ENCODE assay signal across 8 cellular contexts in the genomic region with DNA sequence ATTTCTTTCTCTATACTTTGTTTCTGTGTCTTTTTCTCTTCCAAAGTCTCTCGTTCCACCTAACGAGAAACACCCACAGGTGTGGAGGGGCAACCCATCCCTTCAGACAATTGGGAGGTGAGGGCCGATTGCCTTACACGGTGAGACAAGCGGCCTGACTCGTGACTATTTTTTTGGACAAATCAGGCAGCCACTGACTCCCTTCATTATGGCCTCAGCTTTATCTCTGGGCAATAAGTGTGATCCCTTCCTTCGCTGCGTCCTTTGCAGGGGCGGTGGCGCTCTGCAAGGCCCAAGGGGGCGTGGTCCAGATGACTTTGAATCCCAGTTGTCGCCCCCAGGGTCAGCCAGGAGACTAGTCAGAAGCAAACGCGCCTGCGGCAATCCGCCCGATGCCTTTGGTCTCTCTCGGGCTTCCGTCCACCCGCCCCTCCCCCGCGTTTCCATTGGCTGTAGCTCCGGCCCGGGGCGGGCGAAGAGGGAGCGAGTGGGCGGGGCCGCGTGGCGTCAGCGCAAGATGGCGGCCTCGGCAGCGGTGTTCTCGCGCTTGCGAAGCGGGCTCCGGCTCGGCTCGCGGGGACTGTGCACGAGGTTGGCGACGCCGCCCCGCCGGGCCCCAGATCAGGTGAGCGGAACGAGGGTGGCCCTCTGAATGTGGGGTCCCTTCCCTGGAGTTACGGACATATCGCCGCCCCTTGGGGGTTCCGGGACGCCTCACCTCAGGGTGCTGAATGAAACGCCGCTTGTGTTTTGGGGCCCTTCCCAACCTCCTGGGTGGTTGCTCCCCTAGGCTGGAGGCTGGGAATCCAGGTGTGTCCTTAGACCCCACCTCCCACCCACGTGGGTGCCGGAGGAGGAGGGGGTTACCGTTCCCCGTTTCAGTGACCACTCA. TPM values are rescaled to one million over a fixed set of nuclear protein-coding genes. Genes with fewer than 3 reads are reported as not detected.
DNase-seq lines count a peak whose midpoint lies in the region; FAIRE-seq and TF ChIP-seq lines count a peak whose summit lies in the region.

A gene (plus strand): TSS at position 502 of the 892 bp plus-strand sequence. CDS start 16 bp downstream, at position 518.

- DNase-seq in MV-4-11 (lab: John Stamatoyannopoulos, UW) = peak; percentile 97
- peak; percentile 94 to 99 for DNase-seq in SJSA1 (ENCODE audit: low read depth in 1 of 2, low spot score in 2 of 2)
- DNase-seq in activated gamma-delta T cell treated with anti-CD3 and anti-CD28 coated beads, Interleukin-2, amount 50 U/mL, for 16 hours (ENCODE audit: low read depth) = peak; percentile 97
- peak; percentile 95 to 99 for DNase-seq in foreskin fibroblast
- DNase-seq in neural progenitor cell (ENCODE audit: low spot score) = peak; percentile 99

- peaks cover 6% of the 10 kb centered on the region for H3K36me3 Mint-ChIP-seq in neural progenitor cell

- peaks cover 26% of the 10 kb centered on the region for H3K4me1 Mint-ChIP-seq in neural progenitor cell

- TF ChIP-seq CTCF in HEK293 (tag by site-specific recombination; IDR thresholded peaks at IDR 0.05) = peak; percentile 96
- no peak for TF ChIP-seq CTCF in foreskin fibroblast (IDR thresholded peaks at IDR 0.05; ENCODE audit: low read depth, low read length)
- peak; percentile 6 for TF ChIP-seq CTCF in neural progenitor cell (IDR thresholded peaks at IDR 0.05)

- peaks cover 15% of the 10 kb centered on the region for H3K4me1 ChIP-seq in HEK293 (ENCODE audit: control insufficient read depth, insufficient read depth, low read length)
- H3K4me1 ChIP-seq in SJSA1 (replicated peaks) = peaks cover 15% of the 10 kb centered on the region
- H3K4me1 ChIP-seq in neural progenitor cell = peaks cover 16% of the 10 kb centered on the region
- peaks cover 14% of the 10 kb centered on the region for H3K4me1 ChIP-seq in stomach smooth muscle (ENCODE audit: control insufficient read depth, insufficient read depth, low read length)

- no peaks in the 10 kb centered on the region for H3K27me3 Mint-ChIP-seq in neural progenitor cell (ENCODE audit: insufficient read depth, low read depth)

- H3K4me3 Mint-ChIP-seq in neural progenitor cell = peak within 1 kb of the TSS; percentile 91

- H3K9me3 Mint-ChIP-seq in neural progenitor cell = no peaks in the 10 kb centered on the region

- POLR2A ChIA-PET in HEK293 (lab: Yijun Ruan, JAX) = interaction anchor here (0.6 to 1.6 kb wide), 35 partner anchors 9 to 1783 kb away, joined by 3 to 39 read pairs (median 5); a partner anchor contains a TSS

- no peaks in the 10 kb centered on the region for H3K9me3 ChIP-seq in HEK293 (ENCODE audit: control insufficient read depth, insufficient read depth, low read depth, low read length)
- no peaks in the 10 kb centered on the region for H3K9me3 ChIP-seq in SJSA1 (replicated peaks)
- H3K9me3 ChIP-seq in neural progenitor cell (ENCODE audit: low read depth) = no peaks in the 10 kb centered on the region
- H3K9me3 ChIP-seq in stomach smooth muscle (ENCODE audit: control insufficient read depth in 2 of 2, low read length in 2 of 2) = no peaks in the 10 kb centered on the region

- H3K27ac ChIP-seq in HEK293 (ENCODE audit: extremely low read depth, low read depth, low read length) (peak within 1 kb of the TSS; percentile 88), SJSA1 (peak within 1 kb of the TSS; percentile 61), neural progenitor cell (peak within 1 kb of the TSS; percentile 34), stomach smooth muscle (ENCODE audit: low read length) (peak within 1 kb of the TSS; percentile 82)

- H3K79me2 ChIP-seq in neural progenitor cell (ENCODE audit: low read depth) = peaks cover 26% of the 10 kb centered on the region

- H3K4me3 ChIP-seq in HEK293 (ENCODE audit: low read depth, low read length) (peak within 1 kb of the TSS; percentile 65), SJSA1 (peak within 1 kb of the TSS; percentile 87), foreskin fibroblast (ENCODE audit: low read depth in 1 of 2, low read length in 2 of 2) (peak within 1 kb of the TSS; percentile 94 to 100), neural progenitor cell (peak within 1 kb of the TSS; percentile 99), stomach smooth muscle (ENCODE audit: low read length in 2 of 2) (peak within 1 kb of the TSS; percentile 83 to 100)

- H3K4me2 ChIP-seq in neural progenitor cell = peak within 1 kb of the TSS; percentile 95

- FAIRE-seq in G401.6 (lab: Jason Lieb, UNC) = peak; percentile 97

- CTCF ChIA-PET in HEK293 (lab: Yijun Ruan, JAX) = interaction anchor here (0.6 to 1.2 kb wide), 11 partner anchors 9 to 364 kb away, joined by 3 to 6 read pairs (median 4); a partner anchor contains a TSS

- H3K27me3 ChIP-seq in SJSA1 (replicated peaks) = no peaks in the 10 kb centered on the region
- H3K27me3 ChIP-seq in neural progenitor cell = no peaks in the 10 kb centered on the region
- no peaks in the 10 kb centered on the region for H3K27me3 ChIP-seq in stomach smooth muscle (ENCODE audit: control insufficient read depth in 1 of 2, insufficient read depth in 2 of 2, low read length in 2 of 2)

- H3K27ac Mint-ChIP-seq in neural progenitor cell = peak within 1 kb of the TSS; percentile 85

- H3K9ac ChIP-seq in neural progenitor cell (peak within 1 kb of the TSS; percentile 97), stomach smooth muscle (ENCODE audit: low read length in 2 of 2) (peak within 1 kb of the TSS; percentile 85 to 96)

- H3F3A ChIP-seq in neural progenitor cell (ENCODE audit: low read depth) = peaks cover 25% of the 10 kb centered on the region

- H4K20me1 ChIP-seq in neural progenitor cell (ENCODE audit: low read depth) = peaks cover 6% of the 10 kb centered on the region

- peak within 1 kb of the TSS; percentile 82 for H2AFZ ChIP-seq in neural progenitor cell (replicated peaks)

- H3K36me3 ChIP-seq in HEK293 (ENCODE audit: control insufficient read depth in 2 of 2, insufficient read depth in 1 of 2, low read length in 2 of 2) = peaks cover 41 to 61% of the 10 kb centered on the region in 2 experiments
- peaks cover 53% of the 10 kb centered on the region for H3K36me3 ChIP-seq in SJSA1
- no peaks in the 10 kb centered on the region for H3K36me3 ChIP-seq in neural progenitor cell
- H3K36me3 ChIP-seq in stomach smooth muscle (ENCODE audit: control insufficient read depth in 2 of 2, insufficient read depth in 2 of 2, low read length in 2 of 2) = peaks cover 12 to 18% of the 10 kb centered on the region in 2 donors

TF ChIP-seq in HEK293, 187 proteins besides CTCF, POLR2A, EP300 and RAD21 (continues in another document):
- TF ChIP-seq ZNF473 (tag by site-specific recombination; IDR thresholded peaks at IDR 0.05) (no peak), ZNF214 (tag by site-specific recombination; IDR thresholded peaks at IDR 0.05; ENCODE audit: borderline replicate concordance) (no peak), ZNF132 (tag by site-specific recombination; IDR thresholded peaks at IDR 0.05; ENCODE audit: borderline replicate concordance) (no peak), SALL2 (tag by site-specific recombination; IDR thresholded peaks at IDR 0.05; ENCODE audit: borderline replicate concordance) (no peak), ZNF138 (tag by site-specific recombination; IDR thresholded peaks at IDR 0.05; ENCODE audit: borderline replicate concordance) (no peak), ZNF510 (tag by site-specific recombination; IDR thresholded peaks at IDR 0.05; ENCODE audit: insufficient replicate concordance) (no peak), ZNF335 (tag by site-specific recombination; conservative IDR thresholded peaks at IDR 0.05) (peak; percentile 98), ZNF223 (tag by site-specific recombination; IDR thresholded peaks at IDR 0.05) (no peak), ZNF10 (tag by site-specific recombination; IDR thresholded peaks at IDR 0.05) (0 out of 2 replicates have a peak, but pooled peaks have one; percentile 11), ZNF658 (tag by site-specific recombination; IDR thresholded peaks at IDR 0.05) (no peak), ZXDB (tag by site-specific recombination; IDR thresholded peaks at IDR 0.05) (peak; percentile 99), ZBTB1 (tag by site-specific recombination; IDR thresholded peaks at IDR 0.05) (no peak; the same call in 1 of the 2 replicates)
- TF ChIP-seq, protein P1, sequence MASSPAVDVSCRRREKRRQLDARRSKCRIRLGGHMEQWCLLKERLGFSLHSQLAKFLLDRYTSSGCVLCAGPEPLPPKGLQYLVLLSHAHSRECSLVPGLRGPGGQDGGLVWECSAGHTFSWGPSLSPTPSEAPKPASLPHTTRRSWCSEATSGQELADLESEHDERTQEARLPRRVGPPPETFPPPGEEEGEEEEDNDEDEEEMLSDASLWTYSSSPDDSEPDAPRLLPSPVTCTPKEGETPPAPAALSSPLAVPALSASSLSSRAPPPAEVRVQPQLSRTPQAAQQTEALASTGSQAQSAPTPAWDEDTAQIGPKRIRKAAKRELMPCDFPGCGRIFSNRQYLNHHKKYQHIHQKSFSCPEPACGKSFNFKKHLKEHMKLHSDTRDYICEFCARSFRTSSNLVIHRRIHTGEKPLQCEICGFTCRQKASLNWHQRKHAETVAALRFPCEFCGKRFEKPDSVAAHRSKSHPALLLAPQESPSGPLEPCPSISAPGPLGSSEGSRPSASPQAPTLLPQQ (tag by site-specific recombination; IDR thresholded peaks at IDR 0.05) = peak; percentile 90
- TF ChIP-seq, protein P2, sequence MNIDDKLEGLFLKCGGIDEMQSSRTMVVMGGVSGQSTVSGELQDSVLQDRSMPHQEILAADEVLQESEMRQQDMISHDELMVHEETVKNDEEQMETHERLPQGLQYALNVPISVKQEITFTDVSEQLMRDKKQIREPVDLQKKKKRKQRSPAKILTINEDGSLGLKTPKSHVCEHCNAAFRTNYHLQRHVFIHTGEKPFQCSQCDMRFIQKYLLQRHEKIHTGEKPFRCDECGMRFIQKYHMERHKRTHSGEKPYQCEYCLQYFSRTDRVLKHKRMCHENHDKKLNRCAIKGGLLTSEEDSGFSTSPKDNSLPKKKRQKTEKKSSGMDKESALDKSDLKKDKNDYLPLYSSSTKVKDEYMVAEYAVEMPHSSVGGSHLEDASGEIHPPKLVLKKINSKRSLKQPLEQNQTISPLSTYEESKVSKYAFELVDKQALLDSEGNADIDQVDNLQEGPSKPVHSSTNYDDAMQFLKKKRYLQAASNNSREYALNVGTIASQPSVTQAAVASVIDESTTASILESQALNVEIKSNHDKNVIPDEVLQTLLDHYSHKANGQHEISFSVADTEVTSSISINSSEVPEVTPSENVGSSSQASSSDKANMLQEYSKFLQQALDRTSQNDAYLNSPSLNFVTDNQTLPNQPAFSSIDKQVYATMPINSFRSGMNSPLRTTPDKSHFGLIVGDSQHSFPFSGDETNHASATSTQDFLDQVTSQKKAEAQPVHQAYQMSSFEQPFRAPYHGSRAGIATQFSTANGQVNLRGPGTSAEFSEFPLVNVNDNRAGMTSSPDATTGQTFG (tag by site-specific recombination; IDR thresholded peaks at IDR 0.05; ENCODE audit: borderline replicate concordance) = no peak

RNA-seq across cellular contexts. Expression of the gene that starts here (rescaled TPM):
- 79.0 and 90.0 TPM in 2 replicates for total RNA-seq in SJSA1 (2014; rRNA removed; shearing (Covaris generic))
- total RNA-seq in neural progenitor cell (ENCODE audit: low replicate concordance) = 39.9 and 79.3 TPM in 2 replicates

Comparison
In these comparisons a context has a peak if more than half of its experiments do, and no peak if none do; other contexts are left out.
1. Peak in every context shown above with its lines: DNase-seq, H3K4me3 ChIP-seq and H3K27ac ChIP-seq.
2. H3K27ac ChIP-seq: peak in every context shown above with its lines; median percentile 88 in HEK293; 82 in stomach smooth muscle; 61 in SJSA1; 34 in neural progenitor cell.